Comparison of ENCODE assay signal across 18 cellular contexts in the genomic region with DNA sequence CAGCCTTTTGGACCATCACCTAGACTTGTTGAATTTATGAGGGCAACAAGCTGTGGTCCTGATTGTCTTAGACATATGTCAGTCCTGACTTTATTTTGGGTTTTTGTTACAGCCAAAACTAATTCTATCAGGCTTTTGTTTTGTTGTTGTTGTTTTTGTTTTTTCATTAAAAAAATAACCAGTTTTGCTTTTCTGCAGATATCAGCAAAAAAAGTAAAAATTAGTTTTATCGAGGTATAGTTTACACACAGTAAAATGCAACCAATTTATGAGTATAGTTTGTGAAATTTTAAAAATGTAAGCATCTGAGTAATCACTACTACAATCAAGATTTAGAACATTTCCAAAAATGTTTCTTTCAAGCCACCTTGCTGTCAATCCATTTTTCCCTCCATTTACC.
A peak's percentile ranks its signal among the peaks of the same experiment; 100 is the strongest.
DNase-seq lines count a peak whose midpoint lies in the region; ATAC-seq, FAIRE-seq and TF ChIP-seq lines count a peak whose summit lies in the region.
"Had no signal": no experiment of that assay in that cellular context is flagged by ENCODE, and none has a peak within 500 bp of the region (broad histone marks: within the 10 kb centered on the region; RNA-seq: fewer than 3 reads in every experiment).

No MANE protein-coding gene starts in this region.

- H3K9me3 ChIP-seq in HEK293 (ENCODE audit: control insufficient read depth, insufficient read depth, low read depth, low read length), result no peaks in the 10 kb centered on the region
- H3K9me3 ChIP-seq: BLaER1, Caco-2, HAP-1 had no signal

- ATAC-seq in HG02973 (IDR thresholded peaks at IDR 0.05; ENCODE audit: unreplicated experiment), result no peak
- ATAC-seq: CD8-positive, alpha-beta T cell had no signal

- H3K36me3 ChIP-seq in HEK293 (ENCODE audit: control insufficient read depth in 2 of 2, insufficient read depth in 1 of 2, low read length in 2 of 2), result peaks cover 6 to 16% of the 10 kb centered on the region in 2 experiments; a peak in 2 of 3 replicates
- H3K36me3 ChIP-seq: HAP-1 had no signal

- TF ChIP-seq CTCF in HEK293 (tag by site-specific recombination; IDR thresholded peaks at IDR 0.05), result no peak

- no peaks in the 10 kb centered on the region for H3K4me1 ChIP-seq in HEK293 (ENCODE audit: control insufficient read depth, insufficient read depth, low read length)
- H3K4me1 ChIP-seq: BLaER1, Caco-2, HAP-1 had no signal

- CTCF ChIA-PET in HEK293 (lab: Yijun Ruan, JAX), result interaction anchor here (1.0 kb wide), 1 partner anchor 15 kb away, joined by 7 read pairs; no protein-coding TSS in a partner anchor

- H3K27ac ChIP-seq in HEK293 (ENCODE audit: extremely low read depth, low read depth, low read length), result no peak overlapping the region
- H3K27ac ChIP-seq: BLaER1, C4-2B had no signal

- POLR2A ChIA-PET in HEK293 (lab: Yijun Ruan, JAX), result interaction anchor here (0.7 kb wide), 1 partner anchor 168 kb away, joined by 3 read pairs; no protein-coding TSS in a partner anchor

- FAIRE-seq in RCC 7860 (lab: Jason Lieb, UNC) (peak; percentile 34), islet of Langerhans (lab: Jason Lieb, UNC) (peak; percentile 69)
- FAIRE-seq: G401.6, GM12892, H54 had no signal

- no peak for DNase-seq in RCC 7860 (ENCODE audit: low spot score)
- DNase-seq in stimulated activated CD4-positive, alpha-beta T cell treated with anti-CD3 and anti-CD28 coated beads, Interleukin-4, amount 100 ng/mL, for 4 hours, result no peak
- DNase-seq in activated CD4-positive, CD25-positive, alpha-beta regulatory T cell treated with anti-CD3 and anti-CD28 coated beads, Interleukin-2, amount 50 U/mL, for 72 hours, result no peak
- DNase-seq: Caco-2; CD4-positive, CD25-positive, alpha-beta regulatory T cell; CD8-positive, alpha-beta T cell; DMS153; DND-41; GOT3 had no signal

- no peak overlapping the region for H3K4me3 ChIP-seq in HEK293 (ENCODE audit: low read depth, low read length)
- H3K4me3 ChIP-seq: BLaER1, HAP-1 had no signal

TF ChIP-seq in HEK293, 187 proteins besides CTCF, POLR2A, EP300 and RAD21:
- TF ChIP-seq SCRT2 (tag by site-specific recombination; IDR thresholded peaks at IDR 0.05) (peak; percentile 44; the same call in 1 of the 2 replicates), ZNF350 (tag by site-specific recombination; IDR thresholded peaks at IDR 0.05) (no peak)
